ENCODE assay signal across 12 cellular contexts in the genomic region with DNA sequence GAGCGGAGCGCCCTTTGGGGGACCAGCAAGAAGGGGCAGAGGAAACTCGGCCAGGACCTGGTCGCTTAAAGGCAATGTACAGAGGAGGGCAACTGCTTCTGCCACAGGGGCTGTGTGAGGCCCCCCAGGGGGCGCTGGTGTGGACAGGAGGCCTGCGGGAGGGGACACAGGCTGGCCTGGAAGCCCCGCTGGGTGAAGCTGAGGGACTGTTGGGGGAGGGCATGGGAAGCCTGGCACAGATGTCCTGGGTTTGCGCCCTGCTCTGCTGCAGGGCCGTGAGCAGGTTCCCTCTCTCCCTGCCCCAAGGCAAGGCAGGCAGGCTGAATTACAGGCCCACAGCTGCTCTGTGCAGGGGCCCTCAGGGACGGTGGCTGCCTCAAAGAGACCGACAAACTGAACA. TPM values are rescaled to one million over a fixed set of nuclear protein-coding genes. Genes with fewer than 3 reads are reported as not detected.
DNase-seq lines count a peak whose midpoint lies in the region; ATAC-seq and TF ChIP-seq lines count a peak whose summit lies in the region.
"Had no signal": no experiment of that assay in that cellular context is flagged by ENCODE, and none has a peak within 500 bp of the region (broad histone marks: within the 10 kb centered on the region; RNA-seq: fewer than 3 reads in every experiment).

No MANE protein-coding gene starts in this region.

- H3K36me3 ChIP-seq in DOHH2 (ENCODE audit: control insufficient read depth, low read length) (peaks cover 80% of the 10 kb centered on the region), NT2/D1 (ENCODE audit: insufficient read depth, insufficient read length, low read length) (peaks cover 88% of the 10 kb centered on the region)

- CTCF ChIA-PET in AG04450 (lab: Charles Lee), result interaction anchor here (0.6 to 1.2 kb wide), 2 partner anchors 13 to 1051 kb away, joined by 4 read pairs; no protein-coding TSS in a partner anchor

- no peak for DNase-seq in AG04450 (ENCODE audit: low read depth, low spot score)
- DNase-seq in NT2/D1 (ENCODE audit: low read depth, low spot score), result no peak
- no peak for DNase-seq in foreskin keratinocyte
- DNase-seq in GOT3 (lab: John Stamatoyannopoulos, UW), result no peak
- DNase-seq in cortex of kidney (lab: John Stamatoyannopoulos, UW), result no peak
- DNase-seq in NCI-H345 (lab: John Stamatoyannopoulos, UW), result no peak
- DNase-seq: activated CD4-positive, alpha-beta memory T cell treated with anti-CD3 and anti-CD28 coated beads for 36 hours; activated gamma-delta T cell; NCI-H187 treated with DMSO at 0.1 percent for 48 hours had no signal

- peak overlapping the region; percentile 50 for H3K9ac ChIP-seq in NT2/D1 (ENCODE audit: insufficient read length, low read depth)

- no peaks in the 10 kb centered on the region for H3K9me3 ChIP-seq in AG04450 (ENCODE audit: control insufficient read depth, insufficient read depth, low read length)
- H3K9me3 ChIP-seq in DOHH2 (ENCODE audit: control insufficient read depth, insufficient read depth, low read length), result no peaks in the 10 kb centered on the region
- no peaks in the 10 kb centered on the region for H3K9me3 ChIP-seq in NT2/D1 (ENCODE audit: insufficient read depth, low read length)
- H3K9me3 ChIP-seq: breast epithelium had no signal

- no peak for ATAC-seq in foreskin keratinocyte
- no peak for ATAC-seq in GM19324 (IDR thresholded peaks at IDR 0.05; ENCODE audit: low FRiP score, unreplicated experiment)

- H4K20me1 ChIP-seq in DOHH2 (ENCODE audit: control insufficient read depth, insufficient read depth, low read depth, low read length), result no peaks in the 10 kb centered on the region

- peaks cover 39% of the 10 kb centered on the region for H3K4me1 ChIP-seq in DOHH2 (ENCODE audit: control insufficient read depth, low read length)
- H3K4me1 ChIP-seq in NT2/D1 (ENCODE audit: insufficient read depth, insufficient read length), result peaks cover 24% of the 10 kb centered on the region
- no peaks in the 10 kb centered on the region for H3K4me1 ChIP-seq in foreskin keratinocyte

- POLR2A ChIA-PET in AG04450 (lab: Yijun Ruan, JAX), result no interaction called here

- peaks cover 29% of the 10 kb centered on the region for H3K79me2 ChIP-seq in DOHH2 (ENCODE audit: control insufficient read depth, low read length)

- TF ChIP-seq CTCF in AG04450 (IDR thresholded peaks at IDR 0.05; ENCODE audit: low read depth, low read length) (peak; percentile 25), DOHH2 (IDR thresholded peaks at IDR 0.05; ENCODE audit: low read depth, low read length, poor library complexity, severe bottlenecking) (peak; percentile 45), foreskin keratinocyte (conservative IDR thresholded peaks at IDR 0.05) (peak; percentile 17)

- H3K27ac ChIP-seq in AG04450 (ENCODE audit: low read depth, low read length) (no peak overlapping the region), DOHH2 (ENCODE audit: low read depth, low read length) (no peak overlapping the region), foreskin keratinocyte (no peak overlapping the region)
- H3K27ac ChIP-seq: breast epithelium had no signal

- H3K9me2 ChIP-seq in DOHH2 (replicated peaks; ENCODE audit: control insufficient read depth, low read length), result no peaks in the 10 kb centered on the region

- H3F3A ChIP-seq in DOHH2 (ENCODE audit: control insufficient read depth, insufficient read depth), result peaks cover 12% of the 10 kb centered on the region

- no peak overlapping the region for H3K4me2 ChIP-seq in DOHH2 (ENCODE audit: low read length)

- no peak overlapping the region for H3K4me3 ChIP-seq in AG04450 (ENCODE audit: low read depth, low read length)
- H3K4me3 ChIP-seq in DOHH2 (ENCODE audit: low read length), result no peak overlapping the region
- H3K4me3 ChIP-seq in NT2/D1 (ENCODE audit: insufficient read length, low read depth), result no peak overlapping the region
- H3K4me3 ChIP-seq: breast epithelium had no signal

- H3K27me3 ChIP-seq in AG04450 (ENCODE audit: control insufficient read depth, insufficient read depth, low read length), result no peaks in the 10 kb centered on the region
- H3K27me3 ChIP-seq in DOHH2 (ENCODE audit: control insufficient read depth, low read length), result no peaks in the 10 kb centered on the region
- H3K27me3 ChIP-seq in NT2/D1 (ENCODE audit: insufficient read depth, insufficient read length), result no peaks in the 10 kb centered on the region
- no peaks in the 10 kb centered on the region for H3K27me3 ChIP-seq in foreskin keratinocyte
- H3K27me3 ChIP-seq: breast epithelium had no signal

RNA-seq across cellular contexts. Expression of gene MED22, which starts 5.4 kb away (rescaled TPM):
- polyA plus RNA-seq in AG04450 (2011; rRNA removed) (14.1 and 20.2 TPM in 2 replicates), foreskin keratinocyte (20.4 and 20.9 TPM in 2 replicates)
- 19.8 and 35.1 TPM in 2 replicates for polyA minus RNA-seq in AG04450 (2011; rRNA and poly(A)+ RNA removed)
- total RNA-seq in foreskin keratinocyte, result 22.6 and 24.7 TPM in 2 replicates

RNA-seq across cellular contexts. Expression of gene RPL7A, which starts 5.4 kb away (rescaled TPM):
- 2,708 and 3,305 TPM in 2 replicates for polyA plus RNA-seq in AG04450 (2011; rRNA removed)
- 2,484 and 2,793 TPM in 2 replicates for polyA minus RNA-seq in AG04450 (2011; rRNA and poly(A)+ RNA removed)
- total RNA-seq in foreskin keratinocyte, result 2,430 and 2,456 TPM in 2 replicates
- 3,394 and 3,430 TPM in 2 replicates for polyA plus RNA-seq in foreskin keratinocyte

RNA-seq across cellular contexts. Expression of gene SURF6, which starts 6.6 kb away (rescaled TPM):
- 6.2 and 8.5 TPM in 2 replicates for polyA plus RNA-seq in AG04450 (2011; rRNA removed)
- 2.8 and 3.2 TPM in 2 replicates for polyA minus RNA-seq in AG04450 (2011; rRNA and poly(A)+ RNA removed)
- total RNA-seq in foreskin keratinocyte, result 19.3 and 21.5 TPM in 2 replicates
- 24.5 and 25.6 TPM in 2 replicates for polyA plus RNA-seq in foreskin keratinocyte

RNA-seq across cellular contexts. Expression of gene SURF1, which starts 13.7 kb away (rescaled TPM):
- 28.2 and 29.9 TPM in 2 replicates for polyA plus RNA-seq in AG04450 (2011; rRNA removed)
- 12.1 and 12.2 TPM in 2 replicates for polyA minus RNA-seq in AG04450 (2011; rRNA and poly(A)+ RNA removed)
- total RNA-seq in foreskin keratinocyte, result 16.3 and 18.5 TPM in 2 replicates
- polyA plus RNA-seq in foreskin keratinocyte, result 35.1 and 38.2 TPM in 2 replicates

RNA-seq across cellular contexts. Expression of gene SURF2, which starts 13.8 kb away (rescaled TPM):
- polyA plus RNA-seq in AG04450 (2011; rRNA removed) (9.9 and 11.4 TPM in 2 replicates), foreskin keratinocyte (58.5 and 63.9 TPM in 2 replicates)
- 4.9 and 5.6 TPM in 2 replicates for polyA minus RNA-seq in AG04450 (2011; rRNA and poly(A)+ RNA removed)
- total RNA-seq in foreskin keratinocyte, result 36.1 and 47.2 TPM in 2 replicates
